ENCODE assay signal across 16 cellular contexts in genomic region chr7:92343719-92344118, GRCh38.
"Had no signal": no experiment of that assay in that cellular context is flagged by ENCODE, and none has a peak within 500 bp of the region (broad histone marks: within the 10 kb centered on the region; RNA-seq: fewer than 3 reads in every experiment).

No MANE protein-coding gene starts in this region.

- DNase-seq: activated CD4-positive, alpha-beta T cell treated with anti-CD3 and anti-CD28 coated beads, Interleukin-2, amount 10 ng/mL, durations not matched to agents 24 days and 14 days; activated CD4-positive, CD25-positive, alpha-beta regulatory T cell; activated CD8-positive, alpha-beta memory T cell treated with anti-CD3 and anti-CD28 coated beads, Interleukin-2, amount 50 U/mL, for 4 hours; activated CD8-positive, alpha-beta T cell treated with anti-CD3 and anti-CD28 coated beads, Interleukin-2, amount 10 ng/mL, durations not matched to agents 7 days and 5 days; activated gamma-delta T cell; activated T-cell treated with anti-CD3 and anti-CD28 coated beads, Interleukin-2, amount 50 U/mL, for 48 hours; brain microvascular endothelial cell; cerebellar nuclear complex; dermis blood vessel endothelial cell; left lung; mammary epithelial cell; naive B cell; stimulated activated naive B cell treated with anti-CD40 and anti-IgM and Interleukin-4, amounts not matched to agents 10 μg/mL and 1 μg/mL and 100 μg/mL, for 72 hours; tibial artery had no signal

- H2AFZ ChIP-seq: parathyroid adenoma had no signal

- H3K27ac ChIP-seq: brain microvascular endothelial cell, epithelial cell of prostate, left lung, parathyroid adenoma, tibial artery had no signal

- H3K27me3 ChIP-seq: brain microvascular endothelial cell, left lung, tibial artery had no signal

- H3K79me2 ChIP-seq: parathyroid adenoma had no signal

- H3K4me1 ChIP-seq: left lung, parathyroid adenoma, tibial artery had no signal

- H3K9me3 ChIP-seq: left lung, tibial artery had no signal

- H3K4me3 ChIP-seq: left lung, tibial artery had no signal
